Comparison of ENCODE assay signal across 12 cellular contexts in the genomic region with DNA sequence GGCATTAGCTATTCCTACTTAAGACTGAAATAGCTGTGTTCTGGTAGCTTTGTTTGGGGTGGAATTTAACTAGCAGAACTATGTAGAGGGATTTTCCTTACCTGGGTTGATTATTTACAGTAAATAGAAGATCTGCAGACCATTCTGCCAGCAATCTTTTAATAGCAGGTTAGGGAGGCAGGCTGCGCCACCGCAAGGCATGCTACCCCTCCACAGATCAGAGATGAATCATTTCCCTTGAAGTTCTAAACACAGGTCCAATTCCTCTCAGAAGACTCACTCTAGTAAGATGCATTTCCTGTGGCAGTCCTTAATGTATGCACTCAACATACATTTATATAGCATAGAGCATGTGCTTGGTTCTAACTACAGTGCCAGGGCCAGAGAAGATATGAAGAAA.
A peak's percentile ranks its signal among the peaks of the same experiment; 100 is the strongest.
DNase-seq lines count a peak whose midpoint lies in the region; FAIRE-seq and TF ChIP-seq lines count a peak whose summit lies in the region.
"Had no signal": no experiment of that assay in that cellular context is flagged by ENCODE, and none has a peak within 500 bp of the region (broad histone marks: within the 10 kb centered on the region; RNA-seq: fewer than 3 reads in every experiment).

No MANE protein-coding gene starts in this region.

- POLR2A ChIA-PET in AG04449 (lab: Yijun Ruan, JAX) = no interaction called here
- POLR2A ChIA-PET in activated CD4-positive, alpha-beta memory T cell treated with anti-CD3 and anti-CD28 coated beads for 36 hours (lab: Charles Lee) = no interaction called here

- H3K4me3 Mint-ChIP-seq in activated CD4-positive, alpha-beta memory T cell treated with anti-CD3 and anti-CD28 coated beads for 36 hours = no peak overlapping the region
- H3K4me3 Mint-ChIP-seq: CD4-positive, alpha-beta memory T cell; H9 had no signal

- peaks cover 8% of the 10 kb centered on the region for H3K27me3 Mint-ChIP-seq in activated CD4-positive, alpha-beta memory T cell treated with anti-CD3 and anti-CD28 coated beads for 36 hours

- peaks cover 7% of the 10 kb centered on the region for H3K9me3 Mint-ChIP-seq in activated CD4-positive, alpha-beta memory T cell treated with anti-CD3 and anti-CD28 coated beads for 36 hours

- peaks cover 19% of the 10 kb centered on the region for H3K4me1 Mint-ChIP-seq in activated CD4-positive, alpha-beta memory T cell treated with anti-CD3 and anti-CD28 coated beads for 36 hours (ENCODE audit: low read depth)

- 79 to 93% methylated on average over 2 of the region's 2 CpGs for WGBS in testis, 2 donors

- CTCF ChIA-PET in AG04449 (lab: Yijun Ruan, JAX) = interaction anchor here (0.8 to 1.8 kb wide), 3 partner anchors 46 to 212 kb away, joined by 3 read pairs; no protein-coding TSS in a partner anchor
- CTCF ChIA-PET in activated CD4-positive, alpha-beta memory T cell treated with anti-CD3 and anti-CD28 coated beads for 36 hours (lab: Charles Lee) = no interaction called here

- no peak overlapping the region for H3K27ac Mint-ChIP-seq in activated CD4-positive, alpha-beta memory T cell treated with anti-CD3 and anti-CD28 coated beads for 36 hours
- H3K27ac Mint-ChIP-seq: H9 had no signal

- no peaks in the 10 kb centered on the region for H3K9me3 ChIP-seq in testis

- no peak overlapping the region for H3K4me3 ChIP-seq in AG04449 (ENCODE audit: low read depth, low read length)
- H3K4me3 ChIP-seq in testis = no peak overlapping the region
- H3K4me3 ChIP-seq: K562 had no signal

- intact Hi-C loops in activated CD4-positive, alpha-beta memory T cell treated with anti-CD3 and anti-CD28 coated beads for 36 hours (cut with micrococcal nuclease) = loop anchor here (5.0 kb wide), 1 partner anchor 73 kb away; no protein-coding TSS in a partner anchor
- intact Hi-C loops in testis (cut with DNase I; ENCODE audit: low total_unique reads) = no loop called here

- FAIRE-seq in GM18507 (lab: Jason Lieb, UNC) = peak; percentile 42
- FAIRE-seq: K562 had no signal

- TF ChIP-seq CTCF in AG04449 (IDR thresholded peaks at IDR 0.05; ENCODE audit: insufficient read depth, low read length, missing control alignments) (no peak), testis (IDR thresholded peaks at IDR 0.05) (no peak), GM20000 (IDR thresholded peaks at IDR 0.05; ENCODE audit: extremely low read depth, missing control alignments) (no peak)

- DNase-seq in AG04449 (ENCODE audit: low read depth, low spot score) (peak; percentile 47), GM18507 (ENCODE audit: extremely low spot score, insufficient read length, low read depth) (no peak), hepatic stellate cell (ENCODE audit: low spot score) (peak; percentile 65), SIG-M5 treated with dmso at 0.1 percent for 504 hours (lab: John Stamatoyannopoulos, UW; ENCODE audit: unreplicated experiment) (no peak), NCI-H2196 (lab: John Stamatoyannopoulos, UW; ENCODE audit: unreplicated experiment) (no peak), testis (no peak), GM20000 (ENCODE audit: low spot score) (no peak)
- DNase-seq in activated CD4-positive, alpha-beta memory T cell treated with anti-CD3 and anti-CD28 coated beads for 36 hours = peak; percentile 34
- DNase-seq: CD4-positive, alpha-beta memory T cell; H9; NCI-H2171 had no signal

- H3K36me3 ChIP-seq in testis (ENCODE audit: low read depth, missing control alignments) = no peaks in the 10 kb centered on the region

- no peaks in the 10 kb centered on the region for H3K4me1 ChIP-seq in testis

- H3K27ac ChIP-seq in testis = no peak overlapping the region

- H3K36me3 Mint-ChIP-seq in activated CD4-positive, alpha-beta memory T cell treated with anti-CD3 and anti-CD28 coated beads for 36 hours = peaks cover 3% of the 10 kb centered on the region
- H3K36me3 Mint-ChIP-seq: CD4-positive, alpha-beta memory T cell had no signal

- no peaks in the 10 kb centered on the region for H3K27me3 ChIP-seq in testis

- no peak for TF ChIP-seq POLR2A in testis (IDR thresholded peaks at IDR 0.05)

Comparison
In these comparisons a context has a peak if more than half of its experiments do, and no peak if none do; other contexts are left out.
1. DNase-seq: peak in AG04449 (single experiment), activated CD4-positive, alpha-beta memory T cell treated with anti-CD3 and anti-CD28 coated beads for 36 hours (single experiment) and hepatic stellate cell (single experiment); none in GM18507 (single experiment), SIG-M5 treated with dmso at 0.1 percent for 504 hours (single experiment), NCI-H2196 (single experiment), testis (single experiment) and GM20000 (single experiment).